ENCODE assay signal across 8 cellular contexts in genomic region chr20:50930139-50931047, GRCh38. TPM values are rescaled to one million over a fixed set of nuclear protein-coding genes. Genes with fewer than 3 reads are reported as not detected.
A peak's percentile ranks its signal among the peaks of the same experiment; 100 is the strongest.
DNase-seq lines count a peak whose midpoint lies in the region; ATAC-seq and TF ChIP-seq lines count a peak whose summit lies in the region.

No MANE protein-coding gene starts in this region.

- peak; percentile 4 for ATAC-seq in HG03565 (IDR thresholded peaks at IDR 0.05; ENCODE audit: unreplicated experiment)

- H3K36me3 Mint-ChIP-seq in activated CD4-positive, alpha-beta T cell treated with anti-CD3 and anti-CD28 coated beads, Interleukin-2, amount 10 ng/mL, durations not matched to agents 24 days and 14 days (ENCODE audit: low read depth) = peaks cover 61% of the 10 kb centered on the region
- peaks cover 64% of the 10 kb centered on the region for H3K36me3 Mint-ChIP-seq in nephron progenitor cell (ENCODE audit: low read depth)

- intact Hi-C loops in activated CD4-positive, alpha-beta T cell treated with anti-CD3 and anti-CD28 coated beads, Interleukin-2, amount 10 ng/mL, durations not matched to agents 24 days and 14 days (cut with micrococcal nuclease) = loop anchor here (1.0 to 5.0 kb wide), 4 partner anchors 16 to 1653 kb away; partner anchors contain the start of genes DPM1, MOCS3 and ZNFX1

- H3K27ac Mint-ChIP-seq in activated CD4-positive, alpha-beta T cell treated with anti-CD3 and anti-CD28 coated beads, Interleukin-2, amount 10 ng/mL, durations not matched to agents 24 days and 14 days = peak overlapping the region; percentile 98
- peak overlapping the region; percentile 98 for H3K27ac Mint-ChIP-seq in nephron progenitor cell

- no peaks in the 10 kb centered on the region for H3K27me3 Mint-ChIP-seq in activated CD4-positive, alpha-beta T cell treated with anti-CD3 and anti-CD28 coated beads, Interleukin-2, amount 10 ng/mL, durations not matched to agents 24 days and 14 days
- H3K27me3 Mint-ChIP-seq in nephron progenitor cell (ENCODE audit: low read depth, poor library complexity) = peaks cover 3% of the 10 kb centered on the region

- peak overlapping the region; percentile 87 to 100 for H3K4me3 ChIP-seq in esophagus (ENCODE audit: low read depth in 1 of 2, low read length in 2 of 2)

- H3K36me3 ChIP-seq in esophagus (ENCODE audit: control insufficient read depth in 2 of 2, insufficient read depth in 2 of 2, low read length in 1 of 2) = no peaks in the 10 kb centered on the region

- H3K9me3 Mint-ChIP-seq in activated CD4-positive, alpha-beta T cell treated with anti-CD3 and anti-CD28 coated beads, Interleukin-2, amount 10 ng/mL, durations not matched to agents 24 days and 14 days = no peaks in the 10 kb centered on the region
- H3K9me3 Mint-ChIP-seq in nephron progenitor cell = no peaks in the 10 kb centered on the region

- 1% methylated on average over 62 to 97 of the region's 97 CpGs for WGBS in esophagus, 2 donors

- TF ChIP-seq CTCF in nephron progenitor cell (IDR thresholded peaks at IDR 0.05) = no peak

- H3K4me1 Mint-ChIP-seq in activated CD4-positive, alpha-beta T cell treated with anti-CD3 and anti-CD28 coated beads, Interleukin-2, amount 10 ng/mL, durations not matched to agents 24 days and 14 days = peaks cover 43% of the 10 kb centered on the region
- peaks cover 44% of the 10 kb centered on the region for H3K4me1 Mint-ChIP-seq in nephron progenitor cell

- no peaks in the 10 kb centered on the region for H3K27me3 ChIP-seq in esophagus (ENCODE audit: control insufficient read depth in 1 of 2, insufficient read depth in 2 of 2, low read length in 2 of 2)

- no peaks in the 10 kb centered on the region for H3K9me3 ChIP-seq in esophagus (ENCODE audit: control insufficient read depth in 2 of 2, insufficient read depth in 1 of 2, low read depth in 1 of 2, low read length in 1 of 2)

- peaks cover 0 to 3% of the 10 kb centered on the region in 2 donors for H3K4me1 ChIP-seq in esophagus (ENCODE audit: control insufficient read depth in 2 of 2, insufficient read depth in 2 of 2, low read length in 1 of 2)

- peak; percentile 71 for DNase-seq in NCI-H82 (lab: John Stamatoyannopoulos, UW)
- no peak for DNase-seq in NCI-H82 treated with DMSO at 0.1 percent for 48 hours (lab: John Stamatoyannopoulos, UW; ENCODE audit: unreplicated experiment)
- no peak for DNase-seq in activated CD4-positive, alpha-beta T cell treated with anti-CD3 and anti-CD28 coated beads, Interleukin-2, amount 10 ng/mL, durations not matched to agents 24 days and 14 days
- DNase-seq in nephron progenitor cell = peak; percentile 53
- DNase-seq in pons (ENCODE audit: low spot score) = no peak
- DNase-seq in SHP77 (lab: John Stamatoyannopoulos, UW) = no peak

- peak overlapping the region; percentile 99 to 100 for H3K27ac ChIP-seq in esophagus (ENCODE audit: low read depth in 2 of 2, low read length in 1 of 2)

- H3K4me3 Mint-ChIP-seq in activated CD4-positive, alpha-beta T cell treated with anti-CD3 and anti-CD28 coated beads, Interleukin-2, amount 10 ng/mL, durations not matched to agents 24 days and 14 days = peak overlapping the region; percentile 94
- peak overlapping the region; percentile 94 for H3K4me3 Mint-ChIP-seq in nephron progenitor cell

RNA-seq across cellular contexts. Expression of gene ADNP, which starts 0.8 kb away (rescaled TPM):
- 68.3 and 72.9 TPM in 2 replicates for total RNA-seq in activated CD4-positive, alpha-beta T cell treated with anti-CD3 and anti-CD28 coated beads, Interleukin-2, amount 10 ng/mL, durations not matched to agents 24 days and 14 days
- 10 to 100 TPM; 18.3 to 33.5 TPM for polyA plus RNA-seq in esophagus

RNA-seq across cellular contexts. Expression of gene DPM1, which starts 27.9 kb away (rescaled TPM):
- total RNA-seq in activated CD4-positive, alpha-beta T cell treated with anti-CD3 and anti-CD28 coated beads, Interleukin-2, amount 10 ng/mL, durations not matched to agents 24 days and 14 days = 61.2 and 68.3 TPM in 2 replicates
- polyA plus RNA-seq in esophagus = 10 to 100 TPM; 20.7 to 55.8 TPM

RNA-seq across cellular contexts. Expression of gene MOCS3, which starts 28.2 kb away (rescaled TPM):
- total RNA-seq in activated CD4-positive, alpha-beta T cell treated with anti-CD3 and anti-CD28 coated beads, Interleukin-2, amount 10 ng/mL, durations not matched to agents 24 days and 14 days = 5.7 and 6.3 TPM in 2 replicates
- 1 to 10 TPM; 1.3 to 2.8 TPM for polyA plus RNA-seq in esophagus

Comparison
In these comparisons a context has a peak if more than half of its experiments do, and no peak if none do; other contexts are left out.
1. DNase-seq: peak in NCI-H82 (single experiment) and nephron progenitor cell (single experiment); none in NCI-H82 treated with DMSO at 0.1 percent for 48 hours (single experiment), activated CD4-positive, alpha-beta T cell treated with anti-CD3 and anti-CD28 coated beads, Interleukin-2, amount 10 ng/mL, durations not matched to agents 24 days and 14 days (single experiment), pons (single experiment) and SHP77 (0 of 2).